In the genomic region with DNA sequence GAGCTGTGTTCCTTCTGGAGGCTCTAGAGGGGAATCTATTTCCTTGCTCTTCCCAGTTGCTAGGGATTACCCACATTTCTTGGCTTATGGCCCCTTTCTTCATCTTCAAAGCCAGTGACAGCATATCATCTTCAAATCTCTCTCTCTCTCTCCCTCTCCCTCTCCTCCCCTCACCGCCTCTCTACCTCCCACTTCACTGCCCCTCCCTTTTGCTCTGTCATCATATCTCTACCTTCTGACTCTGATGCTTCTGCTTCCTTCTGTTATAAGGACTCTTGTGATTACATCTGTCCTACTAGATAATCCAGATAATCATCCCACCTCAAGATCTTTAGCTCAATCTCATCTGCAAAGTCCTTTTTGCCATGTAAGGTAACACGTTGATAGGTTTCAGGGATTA, we compare ENCODE assay signal across 17 cellular contexts.
DNase-seq lines count a peak whose midpoint lies in the region; ATAC-seq and TF ChIP-seq lines count a peak whose summit lies in the region.
"Had no signal": no experiment of that assay in that cellular context is flagged by ENCODE, and none has a peak within 500 bp of the region (broad histone marks: within the 10 kb centered on the region; RNA-seq: fewer than 3 reads in every experiment).

No MANE protein-coding gene starts in this region.

- H3K27ac ChIP-seq in upper lobe of right lung (no peak overlapping the region), esophagus squamous epithelium (no peak overlapping the region)
- H3K27ac ChIP-seq: heart right ventricle had no signal

- no peaks in the 10 kb centered on the region for H3K9me3 ChIP-seq in upper lobe of right lung
- no peaks in the 10 kb centered on the region for H3K9me3 ChIP-seq in esophagus squamous epithelium
- H3K9me3 ChIP-seq: heart right ventricle had no signal

- no peaks in the 10 kb centered on the region for H3K9me3 Mint-ChIP-seq in activated CD4-positive, alpha-beta memory T cell treated with anti-CD3 and anti-CD28 coated beads for 36 hours
- no peaks in the 10 kb centered on the region for H3K9me3 Mint-ChIP-seq in stimulated activated naive CD8-positive, alpha-beta T cell treated with anti-CD3 and anti-CD28 coated beads, Interleukin-15, amount 100 ng/mL, for 72 hours
- H3K9me3 Mint-ChIP-seq: nephron had no signal

- no peak for TF ChIP-seq POLR2A in esophagus squamous epithelium (IDR thresholded peaks at IDR 0.05)

- H3K27me3 Mint-ChIP-seq in activated CD4-positive, alpha-beta memory T cell treated with anti-CD3 and anti-CD28 coated beads for 36 hours, result no peaks in the 10 kb centered on the region
- no peaks in the 10 kb centered on the region for H3K27me3 Mint-ChIP-seq in stimulated activated naive CD8-positive, alpha-beta T cell treated with anti-CD3 and anti-CD28 coated beads, Interleukin-15, amount 100 ng/mL, for 72 hours
- H3K27me3 Mint-ChIP-seq: B cell had no signal

- TF ChIP-seq CTCF in upper lobe of right lung (IDR thresholded peaks at IDR 0.05), result no peak
- TF ChIP-seq CTCF in esophagus squamous epithelium (IDR thresholded peaks at IDR 0.05), result no peak
- no peak for TF ChIP-seq CTCF in foreskin fibroblast (IDR thresholded peaks at IDR 0.05; ENCODE audit: low read depth, low read length)

- H3K4me1 Mint-ChIP-seq in activated CD4-positive, alpha-beta memory T cell treated with anti-CD3 and anti-CD28 coated beads for 36 hours (ENCODE audit: low read depth), result peaks cover 44% of the 10 kb centered on the region
- peaks cover 66% of the 10 kb centered on the region for H3K4me1 Mint-ChIP-seq in stimulated activated naive CD8-positive, alpha-beta T cell treated with anti-CD3 and anti-CD28 coated beads, Interleukin-15, amount 100 ng/mL, for 72 hours
- H3K4me1 Mint-ChIP-seq: B cell, nephron had no signal

- peak; percentile 24 for ATAC-seq in HG02763 (IDR thresholded peaks at IDR 0.05; ENCODE audit: unreplicated experiment)
- peak; percentile 60 for ATAC-seq in stimulated activated naive CD8-positive, alpha-beta T cell treated with anti-CD3 and anti-CD28 coated beads, Interleukin-15, amount 100 ng/mL, for 72 hours
- no peak for ATAC-seq in upper lobe of right lung
- ATAC-seq: heart right ventricle, left lobe of liver, Panc1, sciatic nerve had no signal

- peak; percentile 24 for DNase-seq in stimulated activated CD4-positive, alpha-beta T cell treated with anti-CD3 and anti-CD28 coated beads, Interleukin-2, amount 100 ng/mL, for 4 hours (ENCODE audit: low read depth)
- no peak for DNase-seq in stimulated activated CD4-positive, alpha-beta T cell treated with anti-CD3 and anti-CD28 coated beads, Interleukin-2, amount 100 ng/mL, for 48 hours
- DNase-seq in activated CD4-positive, alpha-beta memory T cell treated with anti-CD3 and anti-CD28 coated beads for 36 hours, result peak; percentile 35
- DNase-seq in stimulated activated naive CD8-positive, alpha-beta T cell treated with anti-CD3 and anti-CD28 coated beads, Interleukin-15, amount 100 ng/mL, for 72 hours, result no peak
- DNase-seq in upper lobe of right lung, result no peak
- DNase-seq in esophagus squamous epithelium (lab: John Stamatoyannopoulos, UW), result no peak
- no peak for DNase-seq in foreskin fibroblast
- DNase-seq: activated CD8-positive, alpha-beta memory T cell treated with anti-CD3 and anti-CD28 coated beads, Interleukin-2, amount 50 U/mL, for 48 hours; heart right ventricle; NCI-H446; T-helper 9 cell had no signal

- H3K27me3 ChIP-seq in upper lobe of right lung (no peaks in the 10 kb centered on the region), esophagus squamous epithelium (no peaks in the 10 kb centered on the region)
- H3K27me3 ChIP-seq: heart right ventricle had no signal

- POLR2A ChIA-PET in activated CD4-positive, alpha-beta memory T cell treated with anti-CD3 and anti-CD28 coated beads for 36 hours (lab: Charles Lee), result interaction anchor here (1.4 to 2.8 kb wide), 3 partner anchors 21 to 109 kb away, joined by 4 to 14 read pairs (median 12); a partner anchor contains a TSS

- H3K4me3 ChIP-seq in upper lobe of right lung, result no peak overlapping the region
- no peak overlapping the region for H3K4me3 ChIP-seq in esophagus squamous epithelium
- H3K4me3 ChIP-seq in foreskin fibroblast (ENCODE audit: low read depth in 1 of 2, low read length in 2 of 2), result no peak overlapping the region
- H3K4me3 ChIP-seq: heart right ventricle had no signal

- H3K27ac Mint-ChIP-seq in activated CD4-positive, alpha-beta memory T cell treated with anti-CD3 and anti-CD28 coated beads for 36 hours, result peak overlapping the region; percentile 70
- peak overlapping the region; percentile 86 to 92 for H3K27ac Mint-ChIP-seq in stimulated activated naive CD8-positive, alpha-beta T cell treated with anti-CD3 and anti-CD28 coated beads, Interleukin-15, amount 100 ng/mL, for 72 hours
- H3K27ac Mint-ChIP-seq: B cell, nephron had no signal

- H3K36me3 Mint-ChIP-seq in activated CD4-positive, alpha-beta memory T cell treated with anti-CD3 and anti-CD28 coated beads for 36 hours, result no peaks in the 10 kb centered on the region

- H3K36me3 ChIP-seq in upper lobe of right lung (no peaks in the 10 kb centered on the region), esophagus squamous epithelium (no peaks in the 10 kb centered on the region)
- H3K36me3 ChIP-seq: heart right ventricle had no signal

- peak overlapping the region; percentile 46 for H3K4me3 Mint-ChIP-seq in activated CD4-positive, alpha-beta memory T cell treated with anti-CD3 and anti-CD28 coated beads for 36 hours
- H3K4me3 Mint-ChIP-seq in stimulated activated naive CD8-positive, alpha-beta T cell treated with anti-CD3 and anti-CD28 coated beads, Interleukin-15, amount 100 ng/mL, for 72 hours, result peak overlapping the region; percentile 60 to 80
- H3K4me3 Mint-ChIP-seq: B cell, nephron had no signal

- intact Hi-C loops in activated CD4-positive, alpha-beta memory T cell treated with anti-CD3 and anti-CD28 coated beads for 36 hours (cut with micrococcal nuclease), result no loop called here
- intact Hi-C loops in upper lobe of right lung (cut with DNase I), result no loop called here
- intact Hi-C loops in esophagus squamous epithelium (cut with DNase I), result no loop called here

- 60 to 83% methylated on average over 1 to 2 of the region's 2 CpGs for WGBS in esophagus squamous epithelium, 2 donors

- CTCF ChIA-PET in activated CD4-positive, alpha-beta memory T cell treated with anti-CD3 and anti-CD28 coated beads for 36 hours (lab: Charles Lee), result interaction anchor here (0.6 to 1.5 kb wide), 4 partner anchors 19 to 406 kb away, joined by 3 to 4 read pairs (median 3); a partner anchor contains a TSS

- H3K4me1 ChIP-seq in upper lobe of right lung (no peaks in the 10 kb centered on the region), esophagus squamous epithelium (no peaks in the 10 kb centered on the region)
- H3K4me1 ChIP-seq: heart right ventricle had no signal

Comparison
In these comparisons a context has a peak if more than half of its experiments do, and no peak if none do; other contexts are left out.
1. DNase-seq: peak in stimulated activated CD4-positive, alpha-beta T cell treated with anti-CD3 and anti-CD28 coated beads, Interleukin-2, amount 100 ng/mL, for 4 hours (single experiment) and activated CD4-positive, alpha-beta memory T cell treated with anti-CD3 and anti-CD28 coated beads for 36 hours (single experiment); none in stimulated activated CD4-positive, alpha-beta T cell treated with anti-CD3 and anti-CD28 coated beads, Interleukin-2, amount 100 ng/mL, for 48 hours (0 of 2), stimulated activated naive CD8-positive, alpha-beta T cell treated with anti-CD3 and anti-CD28 coated beads, Interleukin-15, amount 100 ng/mL, for 72 hours (0 of 2), upper lobe of right lung (single experiment), esophagus squamous epithelium (single experiment) and foreskin fibroblast (0 of 2).